In the genomic region with DNA sequence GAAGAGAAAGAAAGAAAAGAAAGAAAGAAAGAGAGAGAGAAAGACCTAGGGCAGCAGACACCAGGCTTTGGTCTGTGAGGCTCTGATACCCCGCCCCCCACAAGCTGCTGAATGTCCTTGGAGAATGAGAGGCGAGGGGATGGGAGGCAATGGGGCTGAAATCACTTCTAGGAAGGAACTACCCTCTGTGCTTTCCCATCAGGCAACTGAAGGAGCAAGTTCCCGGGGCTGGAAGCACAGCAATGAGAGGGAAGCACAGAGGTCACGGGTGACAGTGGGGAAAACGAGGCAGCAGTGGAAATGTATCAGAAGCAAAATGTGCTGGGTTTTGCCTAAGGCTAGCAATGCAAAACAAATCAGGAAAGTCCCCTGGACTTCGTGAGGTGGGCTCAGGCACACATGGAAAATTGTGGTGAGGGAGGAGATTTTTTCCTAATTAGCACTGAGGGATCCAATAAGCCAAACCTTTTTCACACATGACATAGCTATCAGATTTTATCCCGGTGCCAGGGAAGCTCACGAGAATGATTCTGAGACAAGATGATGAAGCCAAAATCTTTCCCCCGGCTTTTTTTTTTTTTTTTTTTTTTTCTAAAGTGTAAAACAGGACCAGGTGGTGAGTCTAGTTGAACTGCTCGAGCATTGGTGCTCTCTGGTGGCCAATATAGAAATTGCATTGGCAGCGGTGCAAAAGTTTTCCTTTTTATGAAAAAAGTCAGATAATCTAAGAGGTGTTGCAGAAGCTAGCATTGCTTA, we compare ENCODE assay signal across 8 cellular contexts. TPM values are rescaled to one million over a fixed set of nuclear protein-coding genes. Genes with fewer than 3 reads are reported as not detected.
DNase-seq lines count a peak whose midpoint lies in the region; ATAC-seq and TF ChIP-seq lines count a peak whose summit lies in the region.

No MANE protein-coding gene starts in this region.

- peak overlapping the region in 1 of 2 experiments; percentile 25; a peak in 2 of 4 replicates for H3K4me3 ChIP-seq in Panc1 (ENCODE audit: low read depth in 2 of 2, low read length in 2 of 2)

- in situ Hi-C loops in Panc1 (cut with HindIII; ENCODE audit: low pct_unique_long_range_greater_than_20kb, low sequenced_read_pairs), result no loop called here

- no TSS peak for BruUV-seq in Panc1 (replicated peaks; lab: Mats Ljungman, UMichigan)

- intact Hi-C loops in Panc1 (cut with micrococcal nuclease; ENCODE audit: unreplicated experiment), result loop anchor here (1.0 to 10.0 kb wide), 2 partner anchors 80 to 247 kb away; a partner anchor contains a TSS

- POLR2A ChIA-PET in Panc1 (lab: Charles Lee), result interaction anchor here (0.6 kb wide), 1 partner anchor 48 kb away, joined by 7 read pairs; no protein-coding TSS in a partner anchor

- ATAC-seq in Panc1 (peak; percentile 73), GM18519 (IDR thresholded peaks at IDR 0.05; ENCODE audit: low FRiP score, unreplicated experiment) (no peak)

- peak; percentile 83 for DNase-seq in COLO829 (ENCODE audit: low spot score)
- DNase-seq in HT1080 (ENCODE audit: low read depth), result peak; percentile 76
- peak; percentile 63 for DNase-seq in Panc1 (ENCODE audit: low read depth, low spot score)
- peak; percentile 38 to 40 for DNase-seq in activated T-helper 1 cell treated with anti-CD3 and anti-CD28 coated beads, Interleukin-2, amount 50 U/mL, for 16 hours (ENCODE audit: low read depth in 1 of 2, low spot score in 1 of 2)
- peak; percentile 52 for DNase-seq in fibroblast of the conjunctiva (ENCODE audit: low read depth)
- peak; percentile 31 for DNase-seq in non-pigmented ciliary epithelial cell (ENCODE audit: low read depth)

- no peaks in the 10 kb centered on the region for H3K27me3 ChIP-seq in Panc1 (ENCODE audit: control insufficient read depth, insufficient read depth, low read length)

- TF ChIP-seq CTCF in Panc1 (IDR thresholded peaks at IDR 0.05), result peak; percentile 88

- H3K36me3 ChIP-seq in Panc1 (ENCODE audit: control insufficient read depth, insufficient read depth, low read length), result no peaks in the 10 kb centered on the region

- H3K9me3 ChIP-seq in Panc1 (ENCODE audit: control insufficient read depth, insufficient read depth, low read depth, low read length), result no peaks in the 10 kb centered on the region

- H3K27ac ChIP-seq in Panc1 (ENCODE audit: low read length), result peak overlapping the region; percentile 32; the same call in 1 of the 2 replicates
- peak overlapping the region; percentile 17 for H3K27ac ChIP-seq in temporal lobe (ENCODE audit: low read depth, low read length)

- H3K4me1 ChIP-seq in Panc1 (ENCODE audit: control insufficient read depth, insufficient read depth, low read length), result peaks cover 6% of the 10 kb centered on the region

- CTCF ChIA-PET in Panc1 (lab: Charles Lee), result interaction anchor here (0.6 to 2.2 kb wide), 11 partner anchors 45 to 956 kb away, joined by 3 to 35 read pairs (median 4); no protein-coding TSS in a partner anchor

RNA-seq across cellular contexts. Expression of a gene that starts 16.8 kb away (rescaled TPM):
- 21.7 and 31.0 TPM in 2 replicates for total RNA-seq in HT1080 (2014; rRNA removed; shearing (Covaris generic))
- 12.6 and 18.1 TPM in 2 replicates for polyA plus RNA-seq in HT1080 (2015; cell fraction: cytosol; rRNA removed)
- polyA plus RNA-seq in HT1080 (2015; cell fraction: nucleus; rRNA removed), result 28.6 and 31.9 TPM in 2 replicates
- total RNA-seq in Panc1 (2021; ENCODE audit: unreplicated experiment), result 36.6 TPM
- 17.6 TPM for polyA plus RNA-seq in Panc1 (2012; ENCODE audit: insufficient read length)
- total RNA-seq in temporal lobe, result 20.7 TPM

Comparison
In these comparisons a context has a peak if more than half of its experiments do, and no peak if none do; other contexts are left out.
1. DNase-seq: peak in every context shown above with its lines; median percentile 83 in COLO829; 76 in HT1080; 63 in Panc1; 52 in fibroblast of the conjunctiva; 39 in activated T-helper 1 cell treated with anti-CD3 and anti-CD28 coated beads, Interleukin-2, amount 50 U/mL, for 16 hours; 31 in non-pigmented ciliary epithelial cell.